18 cellular contexts compared by ENCODE assay signal in the genomic region with DNA sequence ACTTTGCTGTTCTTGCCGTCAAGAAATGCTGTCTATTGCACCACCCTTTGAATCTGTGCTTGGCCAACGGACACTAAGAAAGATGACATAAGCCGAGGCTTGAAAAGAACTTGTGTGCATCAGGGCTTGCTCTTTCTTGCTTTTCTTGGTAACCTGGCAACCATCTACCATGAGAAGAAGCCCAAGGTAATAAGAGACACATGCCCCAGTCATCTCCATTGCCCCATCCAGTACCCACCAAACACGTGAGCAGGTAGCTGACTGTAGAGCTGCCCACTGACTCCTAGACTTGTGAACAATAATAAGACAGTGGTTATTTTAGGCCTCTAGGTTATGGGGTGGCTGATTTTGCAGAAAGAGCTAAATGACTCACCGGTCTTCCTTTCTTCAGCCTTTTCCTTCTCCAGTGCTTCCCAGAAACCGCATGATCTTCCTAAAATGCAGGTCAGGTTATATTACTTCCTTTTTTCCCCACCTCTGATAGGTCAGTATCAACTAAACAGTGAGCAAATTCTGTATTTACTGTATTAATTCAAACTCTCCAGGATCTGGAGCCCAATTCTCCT.
DNase-seq lines count a peak whose midpoint lies in the region; ATAC-seq, FAIRE-seq and TF ChIP-seq lines count a peak whose summit lies in the region.
"Had no signal": no experiment of that assay in that cellular context is flagged by ENCODE, and none has a peak within 500 bp of the region (broad histone marks: within the 10 kb centered on the region; RNA-seq: fewer than 3 reads in every experiment).

No MANE protein-coding gene starts in this region.

- no peak for TF ChIP-seq CTCF in Panc1 (IDR thresholded peaks at IDR 0.05)
- TF ChIP-seq CTCF in colonic mucosa (IDR thresholded peaks at IDR 0.05) = no peak
- no peak for TF ChIP-seq CTCF in keratinocyte (optimal IDR thresholded peaks at IDR 0.05 in 1 of 3, IDR thresholded peaks at IDR 0.05 in 1 of 3, conservative IDR thresholded peaks at IDR 0.05 in 1 of 3; ENCODE audit: extremely low read depth in 1 of 3, insufficient read depth in 2 of 3, low read length in 3 of 3)
- TF ChIP-seq CTCF in esophagus muscularis mucosa (IDR thresholded peaks at IDR 0.05) = no peak
- TF ChIP-seq CTCF in Peyer's patch (IDR thresholded peaks at IDR 0.05) = no peak

- H3K9me3 Mint-ChIP-seq in activated T-helper 1 cell treated with anti-CD3 and anti-CD28 coated beads, Interleukin-12 subunit alpha, Interleukin-12 subunit beta, Interleukin-2, Interleukin-4 antibody, amounts not matched to agents 30 ng/mL and 10 ng/mL and 1 ng/mL, durations not matched to agents 14 hours and 24 hours and 36 hours = peaks cover 5% of the 10 kb centered on the region

- no peak overlapping the region for H3K9ac ChIP-seq in colonic mucosa (ENCODE audit: low read depth in 2 of 2, low read length in 2 of 2)
- H3K9ac ChIP-seq in keratinocyte (ENCODE audit: control insufficient read depth, extremely low read depth, insufficient read depth, low read length) = no peak overlapping the region

- no peak overlapping the region for H3K4me2 ChIP-seq in keratinocyte (ENCODE audit: control insufficient read depth, extremely low read depth, insufficient read depth, low read depth, low read length)
- H3K4me2 ChIP-seq: A549 had no signal

- no peak for TF ChIP-seq EP300 in esophagus muscularis mucosa (IDR thresholded peaks at IDR 0.05)

- DNase-seq in CD1c-positive myeloid dendritic cell (ENCODE audit: extremely low spot score) (peak; percentile 45), Panc1 (ENCODE audit: low read depth, low spot score) (no peak), colonic mucosa (peak; percentile 22), keratinocyte (ENCODE audit: low read depth, low spot score) (peak; percentile 30), esophagus muscularis mucosa (ENCODE audit: extremely low spot score) (no peak), Peyer's patch (no peak)
- DNase-seq in activated T-helper 1 cell treated with anti-CD3 and anti-CD28 coated beads, Interleukin-12 subunit alpha, Interleukin-12 subunit beta, Interleukin-2, Interleukin-4 antibody, amounts not matched to agents 30 ng/mL and 10 ng/mL and 1 ng/mL, durations not matched to agents 14 hours and 24 hours and 36 hours (ENCODE audit: low spot score) = no peak
- DNase-seq: Caco-2, KBM-7, NCI-H1105, NCI-H1930, NCI-H524, SJCRH30 had no signal

- H3K27ac ChIP-seq in Panc1 (ENCODE audit: low read length) (peak overlapping the region; percentile 72; the same call in 1 of the 2 replicates), colonic mucosa (no peak overlapping the region), keratinocyte (ENCODE audit: control insufficient read depth, insufficient read depth, low read length) (no peak overlapping the region), esophagus muscularis mucosa (replicated peaks in 1 of 4) (no peak overlapping the region), Peyer's patch (no peak overlapping the region)
- H3K27ac ChIP-seq: C4-2B, SJCRH30 had no signal

- H2AFZ ChIP-seq in keratinocyte (ENCODE audit: control insufficient read depth, low read length) = no peak overlapping the region

- H3K4me1 Mint-ChIP-seq in activated T-helper 1 cell treated with anti-CD3 and anti-CD28 coated beads, Interleukin-12 subunit alpha, Interleukin-12 subunit beta, Interleukin-2, Interleukin-4 antibody, amounts not matched to agents 30 ng/mL and 10 ng/mL and 1 ng/mL, durations not matched to agents 14 hours and 24 hours and 36 hours (ENCODE audit: low read depth) = peaks cover 58% of the 10 kb centered on the region

- no peaks in the 10 kb centered on the region for H3K27me3 ChIP-seq in Panc1 (ENCODE audit: control insufficient read depth, insufficient read depth, low read length)
- H3K27me3 ChIP-seq in colonic mucosa = no peaks in the 10 kb centered on the region
- H3K27me3 ChIP-seq in keratinocyte (ENCODE audit: control insufficient read depth, extremely low read depth, insufficient read depth, low read length) = no peaks in the 10 kb centered on the region
- H3K27me3 ChIP-seq in esophagus muscularis mucosa = no peaks in the 10 kb centered on the region
- H3K27me3 ChIP-seq in Peyer's patch = no peaks in the 10 kb centered on the region
- H3K27me3 ChIP-seq: SJCRH30 had no signal

- H3K36me3 Mint-ChIP-seq in activated T-helper 1 cell treated with anti-CD3 and anti-CD28 coated beads, Interleukin-12 subunit alpha, Interleukin-12 subunit beta, Interleukin-2, Interleukin-4 antibody, amounts not matched to agents 30 ng/mL and 10 ng/mL and 1 ng/mL, durations not matched to agents 14 hours and 24 hours and 36 hours (ENCODE audit: low read depth) = peaks cover 14% of the 10 kb centered on the region

- no peaks in the 10 kb centered on the region for H3K27me3 Mint-ChIP-seq in activated T-helper 1 cell treated with anti-CD3 and anti-CD28 coated beads, Interleukin-12 subunit alpha, Interleukin-12 subunit beta, Interleukin-2, Interleukin-4 antibody, amounts not matched to agents 30 ng/mL and 10 ng/mL and 1 ng/mL, durations not matched to agents 14 hours and 24 hours and 36 hours (ENCODE audit: insufficient read depth)

- dilution Hi-C loops in keratinocyte (cut with MboI; ENCODE audit: extremely low pct_ligation_motif_present, low sequenced_read_pairs) = no loop called here

- WGBS in esophagus muscularis mucosa = 85% methylated on average over 6 of the region's 6 CpGs

- H3K36me3 ChIP-seq in Panc1 (ENCODE audit: control insufficient read depth, insufficient read depth, low read length) (no peaks in the 10 kb centered on the region), colonic mucosa (no peaks in the 10 kb centered on the region), keratinocyte (ENCODE audit: control insufficient read depth in 2 of 2, extremely low read depth in 1 of 2, insufficient read depth in 2 of 2, low read length in 2 of 2) (no peaks in the 10 kb centered on the region), esophagus muscularis mucosa (no peaks in the 10 kb centered on the region), Peyer's patch (no peaks in the 10 kb centered on the region)
- H3K36me3 ChIP-seq: SJCRH30 had no signal

- FAIRE-seq in keratinocyte (lab: Jason Lieb, UNC) = peak; percentile 62
- FAIRE-seq: A549, GM12878 had no signal

- H4K20me1 ChIP-seq in keratinocyte (ENCODE audit: control insufficient read depth, extremely low read depth, insufficient read depth, low read length) = no peaks in the 10 kb centered on the region

- H3K27ac Mint-ChIP-seq in activated T-helper 1 cell treated with anti-CD3 and anti-CD28 coated beads, Interleukin-12 subunit alpha, Interleukin-12 subunit beta, Interleukin-2, Interleukin-4 antibody, amounts not matched to agents 30 ng/mL and 10 ng/mL and 1 ng/mL, durations not matched to agents 14 hours and 24 hours and 36 hours = no peak overlapping the region

- no peak overlapping the region for H3K4me3 ChIP-seq in Panc1 (ENCODE audit: low read depth in 2 of 2, low read length in 2 of 2)
- no peak overlapping the region for H3K4me3 ChIP-seq in colonic mucosa
- H3K4me3 ChIP-seq in keratinocyte (ENCODE audit: control insufficient read depth in 2 of 3, extremely low read depth in 1 of 3, insufficient read depth in 2 of 3, low read depth in 1 of 3, low read length in 3 of 3) = no peak overlapping the region
- no peak overlapping the region for H3K4me3 ChIP-seq in esophagus muscularis mucosa
- H3K4me3 ChIP-seq in Peyer's patch = no peak overlapping the region
- H3K4me3 ChIP-seq: A549, GM12878, SJCRH30 had no signal

- H3K9me3 ChIP-seq in Panc1 (ENCODE audit: control insufficient read depth, insufficient read depth, low read depth, low read length) (no peaks in the 10 kb centered on the region; the same call in 1 of the 2 replicates), colonic mucosa (no peaks in the 10 kb centered on the region), keratinocyte (ENCODE audit: control insufficient read depth, low read depth, low read length) (no peaks in the 10 kb centered on the region), esophagus muscularis mucosa (no peaks in the 10 kb centered on the region), Peyer's patch (no peaks in the 10 kb centered on the region)
- H3K9me3 ChIP-seq: A549, Caco-2, SJCRH30 had no signal

- peaks cover 28% of the 10 kb centered on the region for H3K4me1 ChIP-seq in Panc1 (ENCODE audit: control insufficient read depth, insufficient read depth, low read length)
- peaks cover 4% of the 10 kb centered on the region for H3K4me1 ChIP-seq in colonic mucosa
- peaks cover 3% of the 10 kb centered on the region for H3K4me1 ChIP-seq in keratinocyte (ENCODE audit: control insufficient read depth, extremely low read depth, insufficient read depth, low read length)
- peaks cover 30 to 59% (median 33%) of the 10 kb centered on the region in 4 donors for H3K4me1 ChIP-seq in esophagus muscularis mucosa
- peaks cover 0 to 37% (median 9%) of the 10 kb centered on the region in 4 donors for H3K4me1 ChIP-seq in Peyer's patch

- no TSS peak for BruUV-seq in Panc1 (replicated peaks; lab: Mats Ljungman, UMichigan)

- no peaks in the 10 kb centered on the region for H3K9me1 ChIP-seq in keratinocyte (ENCODE audit: control insufficient read depth, extremely low read depth, insufficient read depth, low read length)

- TF ChIP-seq POLR2A in esophagus muscularis mucosa (IDR thresholded peaks at IDR 0.05; ENCODE audit: low read depth) (no peak), Peyer's patch (IDR thresholded peaks at IDR 0.05) (no peak)

- in situ Hi-C loops in Panc1 (cut with HindIII; ENCODE audit: low pct_unique_long_range_greater_than_20kb, low sequenced_read_pairs) = no loop called here

- CTCF ChIA-PET in Panc1 (lab: Charles Lee) = no interaction called here

- POLR2A ChIA-PET in Panc1 (lab: Charles Lee) = no interaction called here

- H3K4me3 Mint-ChIP-seq in activated T-helper 1 cell treated with anti-CD3 and anti-CD28 coated beads, Interleukin-12 subunit alpha, Interleukin-12 subunit beta, Interleukin-2, Interleukin-4 antibody, amounts not matched to agents 30 ng/mL and 10 ng/mL and 1 ng/mL, durations not matched to agents 14 hours and 24 hours and 36 hours = no peak overlapping the region

- intact Hi-C loops in Panc1 (cut with micrococcal nuclease; ENCODE audit: unreplicated experiment) = no loop called here
- intact Hi-C loops in colonic mucosa (cut with DNase I) = no loop called here
- intact Hi-C loops in activated T-helper 1 cell treated with anti-CD3 and anti-CD28 coated beads, Interleukin-12 subunit alpha, Interleukin-12 subunit beta, Interleukin-2, Interleukin-4 antibody, amounts not matched to agents 30 ng/mL and 10 ng/mL and 1 ng/mL, durations not matched to agents 14 hours and 24 hours and 36 hours (cut with micrococcal nuclease) = loop anchor here (5.0 kb wide), 3 partner anchors 37 to 118 kb away; a partner anchor contains a TSS
- intact Hi-C loops in esophagus muscularis mucosa (cut with DNase I) = no loop called here

- H3K79me2 ChIP-seq in keratinocyte (ENCODE audit: control insufficient read depth, insufficient read depth, low read length) = no peaks in the 10 kb centered on the region

- ATAC-seq in Panc1 (no peak), HG02759 (IDR thresholded peaks at IDR 0.05; ENCODE audit: unreplicated experiment) (no peak)
- ATAC-seq: A549, GM12878, HCT116 had no signal

Comparison
In these comparisons a context has a peak if more than half of its experiments do, and no peak if none do; other contexts are left out.
1. DNase-seq: peak in CD1c-positive myeloid dendritic cell (single experiment), colonic mucosa (single experiment) and keratinocyte (single experiment); none in Panc1 (single experiment), activated T-helper 1 cell treated with anti-CD3 and anti-CD28 coated beads, Interleukin-12 subunit alpha, Interleukin-12 subunit beta, Interleukin-2, Interleukin-4 antibody, amounts not matched to agents 30 ng/mL and 10 ng/mL and 1 ng/mL, durations not matched to agents 14 hours and 24 hours and 36 hours (single experiment), esophagus muscularis mucosa (single experiment) and Peyer's patch (0 of 3).